ENCODE assay signal across 27 cellular contexts in the genomic region with DNA sequence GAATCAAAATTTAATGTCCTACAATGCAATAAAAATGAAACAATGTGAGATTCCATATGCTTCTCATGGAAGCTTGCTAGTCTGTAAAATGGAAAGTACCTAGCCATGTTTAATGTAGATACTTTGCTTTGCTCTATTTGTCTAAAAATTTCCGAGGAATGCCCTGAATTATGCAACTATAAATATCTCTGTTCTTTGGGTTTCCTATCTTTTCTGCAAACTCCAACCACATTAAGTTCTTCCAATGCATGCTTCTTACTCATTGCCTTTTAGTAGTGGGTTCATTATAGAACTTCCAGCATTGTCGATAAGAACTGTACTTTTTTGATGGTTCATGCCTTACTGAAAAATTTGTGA.
"Had no signal": no experiment of that assay in that cellular context is flagged by ENCODE, and none has a peak within 500 bp of the region (broad histone marks: within the 10 kb centered on the region; RNA-seq: fewer than 3 reads in every experiment).

No MANE protein-coding gene starts in this region.

- DNase-seq: activated CD4-positive, alpha-beta T cell treated with anti-CD3 and anti-CD28 coated beads for 4 hours; activated CD4-positive, alpha-beta T cell treated with anti-CD3 and anti-CD28 coated beads, Interleukin-2, amount 50 U/mL, for 4 hours; activated CD8-positive, alpha-beta memory T cell treated with anti-CD3 and anti-CD28 coated beads, Interleukin-2, amount 50 U/mL, for 4 hours; activated gamma-delta T cell treated with Interleukin-2 at 50 U/mL for 16 hours; activated T-cell treated with anti-CD3 and anti-CD28 coated beads, Interleukin-2, amount 50 U/mL, for 1 hour; aorta; brain microvascular endothelial cell; caudate nucleus; dermis blood vessel endothelial cell; effector CD4-positive, alpha-beta T cell; heart left ventricle; hypothalamus; immature natural killer cell; midbrain; naive thymus-derived CD4-positive, alpha-beta T cell; nucleus accumbens; pancreas; retina; stimulated activated CD4-positive, alpha-beta T cell treated with anti-CD3 and anti-CD28 coated beads, Interleukin-1b, Interleukin-23, amount 100 ng/mL, for 48 hours; stimulated activated CD4-positive, alpha-beta T cell treated with anti-CD3 and anti-CD28 coated beads, Interleukin-4, amount 100 ng/mL, for 4 hours; stimulated activated CD8-positive, alpha-beta memory T cell treated with anti-CD3 and anti-CD28 coated beads, Interleukin-4, amount 100 ng/mL, for 48 hours; stimulated activated naive CD8-positive, alpha-beta T cell treated with anti-CD3 and anti-CD28 coated beads, Interleukin-15, amount 100 ng/mL, for 72 hours; substantia nigra; T-helper 9 cell; uterus had no signal

- H3K4me1 ChIP-seq: esophagus muscularis mucosa, pancreas, prostate gland, uterus had no signal

- H3K9me3 ChIP-seq: esophagus muscularis mucosa, pancreas, prostate gland, uterus had no signal

- H3K36me3 ChIP-seq: brain microvascular endothelial cell, esophagus muscularis mucosa, heart left ventricle, pancreas, prostate gland, uterus had no signal

- H3K4me3 ChIP-seq: esophagus muscularis mucosa, heart left ventricle, pancreas, prostate gland, uterus had no signal

- H3K27me3 ChIP-seq: brain microvascular endothelial cell, esophagus muscularis mucosa, heart left ventricle, pancreas, uterus had no signal
